Comparison of ENCODE assay signal across 8 cellular contexts in the genomic region with DNA sequence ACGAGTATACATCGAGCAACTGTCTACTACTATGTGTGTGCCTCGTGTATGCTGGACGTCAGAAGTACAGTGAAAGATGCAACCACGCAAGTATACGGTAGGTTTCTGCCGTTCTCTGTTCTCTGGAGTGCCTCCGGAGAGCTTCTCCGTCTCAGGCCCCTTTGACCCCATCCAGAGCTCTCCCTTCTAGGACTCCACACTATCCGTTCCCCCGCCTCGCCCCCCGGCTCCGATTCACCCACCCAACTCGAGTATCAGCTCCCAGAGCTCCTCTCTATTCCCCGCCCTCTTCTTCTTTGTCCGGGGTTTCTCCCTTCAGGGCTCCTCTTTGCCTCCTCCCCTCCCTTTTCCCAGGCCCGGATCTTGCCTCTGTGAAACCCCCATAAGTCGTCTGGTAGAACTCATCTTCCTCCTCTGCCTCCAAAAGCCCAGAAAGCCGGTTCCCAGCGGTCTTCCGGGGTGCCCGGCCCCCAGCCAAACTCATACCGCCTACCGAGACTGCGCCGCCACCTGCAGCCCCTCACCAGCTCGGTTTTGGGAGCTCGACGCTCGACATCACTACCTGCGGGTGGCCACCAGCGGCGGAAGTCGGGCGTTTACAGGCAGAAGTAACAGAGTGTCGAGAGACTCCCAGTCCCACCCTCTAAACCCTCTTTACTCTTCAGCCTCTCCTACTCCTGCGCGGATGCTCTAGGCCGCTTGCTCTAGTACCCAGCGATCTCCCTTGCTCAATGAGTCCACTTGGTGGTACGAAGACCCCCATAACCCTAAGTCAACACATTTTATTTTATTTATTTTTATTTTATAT. TPM values are rescaled to one million over a fixed set of nuclear protein-coding genes. Genes with fewer than 3 reads are reported as not detected.
A peak's percentile ranks its signal among the peaks of the same experiment; 100 is the strongest.
DNase-seq lines count a peak whose midpoint lies in the region; ATAC-seq and TF ChIP-seq lines count a peak whose summit lies in the region.

Gene VPS72, minus strand, starts transcription at position 560 of the 808 bp plus-strand sequence. Its CDS starts 76 bp downstream, at position 484.

- H3K9me2 ChIP-seq in Loucy (replicated peaks; ENCODE audit: low read depth, low read length), result no peaks in the 10 kb centered on the region

- DNase-seq in Daoy (ENCODE audit: low read depth) (peak; percentile 93), GOT3 (lab: John Stamatoyannopoulos, UW) (peak; percentile 32), RWPE2 (ENCODE audit: low spot score) (peak; percentile 86), fibroblast of mammary gland (ENCODE audit: low read depth) (peak; percentile 87), natural killer cell (peak; percentile 73)
- DNase-seq in stimulated activated naive CD4-positive, alpha-beta T cell treated with Interleukin-2 at 50 U/mL for 16 hours (lab: John Stamatoyannopoulos, UW), result peak; percentile 85

- H3K27me3 ChIP-seq in Loucy (ENCODE audit: insufficient read depth, low read length, poor library complexity, severe bottlenecking), result no peaks in the 10 kb centered on the region
- H3K27me3 ChIP-seq in RWPE2 (ENCODE audit: insufficient read depth, poor library complexity, severe bottlenecking), result no peaks in the 10 kb centered on the region

- peaks cover 24% of the 10 kb centered on the region for H3K36me3 Mint-ChIP-seq in activated T-helper 17 cell treated with anti-CD3 and anti-CD28 coated beads, Interleukin-2, amount 50 U/mL, for 72 hours (ENCODE audit: low read depth)
- H3K36me3 Mint-ChIP-seq in natural killer cell, result no peaks in the 10 kb centered on the region

- peak within 1 kb of the TSS; percentile 100 for H3K27ac Mint-ChIP-seq in activated T-helper 17 cell treated with anti-CD3 and anti-CD28 coated beads, Interleukin-2, amount 50 U/mL, for 72 hours
- H3K27ac Mint-ChIP-seq in natural killer cell, result peak within 1 kb of the TSS; percentile 97 to 98

- peaks cover 17% of the 10 kb centered on the region for H4K20me1 ChIP-seq in Loucy (ENCODE audit: insufficient read depth, low read length, poor library complexity, severe bottlenecking)

- peaks cover 25% of the 10 kb centered on the region for H3K4me1 ChIP-seq in Loucy (ENCODE audit: insufficient read depth, low read length, poor library complexity, severe bottlenecking)
- H3K4me1 ChIP-seq in RWPE2 (ENCODE audit: insufficient read depth, poor library complexity, severe bottlenecking), result peaks cover 5% of the 10 kb centered on the region

- peaks cover 13% of the 10 kb centered on the region for H3K4me1 Mint-ChIP-seq in activated T-helper 17 cell treated with anti-CD3 and anti-CD28 coated beads, Interleukin-2, amount 50 U/mL, for 72 hours
- H3K4me1 Mint-ChIP-seq in natural killer cell, result peaks cover 33 to 40% of the 10 kb centered on the region in 2 donors

- H3K4me2 ChIP-seq in Loucy (ENCODE audit: low read depth, low read length, poor library complexity, severe bottlenecking), result peak within 1 kb of the TSS; percentile 88

- no peaks in the 10 kb centered on the region for H3K9me3 Mint-ChIP-seq in activated T-helper 17 cell treated with anti-CD3 and anti-CD28 coated beads, Interleukin-2, amount 50 U/mL, for 72 hours
- no peaks in the 10 kb centered on the region for H3K9me3 Mint-ChIP-seq in natural killer cell

- H3K36me3 ChIP-seq in Loucy (ENCODE audit: insufficient read depth, low read length) (peaks cover 8% of the 10 kb centered on the region; the same call in 1 of the 2 replicates), RWPE2 (ENCODE audit: low read depth) (peaks cover 21% of the 10 kb centered on the region)

- H3K27ac ChIP-seq in RWPE2 (ENCODE audit: poor library complexity, severe bottlenecking), result peak within 1 kb of the TSS; percentile 69

- H3F3A ChIP-seq in Loucy (ENCODE audit: low read depth), result no peaks in the 10 kb centered on the region; the same call in 1 of the 2 replicates

- no peaks in the 10 kb centered on the region for H3K27me3 Mint-ChIP-seq in activated T-helper 17 cell treated with anti-CD3 and anti-CD28 coated beads, Interleukin-2, amount 50 U/mL, for 72 hours
- peaks cover 6 to 7% of the 10 kb centered on the region in 2 donors for H3K27me3 Mint-ChIP-seq in natural killer cell (ENCODE audit: low read depth in 2 of 2)

- peak within 1 kb of the TSS; percentile 96 for H3K4me3 ChIP-seq in Loucy (ENCODE audit: low read length, poor library complexity, severe bottlenecking)
- peak within 1 kb of the TSS; percentile 97 for H3K4me3 ChIP-seq in RWPE2 (ENCODE audit: severe bottlenecking)
- H3K4me3 ChIP-seq in fibroblast of mammary gland (ENCODE audit: control insufficient read depth, low read depth, low read length), result peak within 1 kb of the TSS; percentile 79

- ATAC-seq in RWPE2 (ENCODE audit: low read depth), result peak; percentile 91
- peak; percentile 98 for ATAC-seq in activated T-helper 17 cell treated with anti-CD3 and anti-CD28 coated beads, Interleukin-2, amount 50 U/mL, for 72 hours (replicated peaks)
- ATAC-seq in natural killer cell, result peak; percentile 95 to 98 (median 96)

- intact Hi-C loops in natural killer cell (cut with micrococcal nuclease), result loop anchor here (1.0 to 2.0 kb wide), 3 partner anchors 8 to 157 kb away; partner anchors contain the start of genes PIP5K1A, RFX5 and SCNM1

- no peak for TF ChIP-seq CTCF in Loucy (conservative IDR thresholded peaks at IDR 0.05; ENCODE audit: low read length)
- no peak for TF ChIP-seq CTCF in RWPE2 (IDR thresholded peaks at IDR 0.05; ENCODE audit: poor library complexity, severe bottlenecking)
- no peak for TF ChIP-seq CTCF in fibroblast of mammary gland (conservative IDR thresholded peaks at IDR 0.05; ENCODE audit: control insufficient read depth, insufficient read depth, low read depth, low read length)
- no peak for TF ChIP-seq CTCF in natural killer cell (IDR thresholded peaks at IDR 0.05)

- H3K4me3 Mint-ChIP-seq in activated T-helper 17 cell treated with anti-CD3 and anti-CD28 coated beads, Interleukin-2, amount 50 U/mL, for 72 hours, result peak within 1 kb of the TSS; percentile 100
- H3K4me3 Mint-ChIP-seq in natural killer cell, result peak within 1 kb of the TSS; percentile 100

- peak within 1 kb of the TSS; percentile 90 for H3K9ac ChIP-seq in Loucy (ENCODE audit: low read depth, low read length, poor library complexity, severe bottlenecking)

- no peaks in the 10 kb centered on the region for H3K9me3 ChIP-seq in Loucy (ENCODE audit: insufficient read depth, low read depth, low read length)
- peaks cover 2% of the 10 kb centered on the region for H3K9me3 ChIP-seq in RWPE2 (ENCODE audit: severe bottlenecking)

- H3K79me2 ChIP-seq in Loucy (ENCODE audit: insufficient read depth, low read length), result peaks cover 37% of the 10 kb centered on the region

- peak within 1 kb of the TSS; percentile 75 for H2AFZ ChIP-seq in Loucy (ENCODE audit: low read length)

RNA-seq across cellular contexts. Expression of gene VPS72, which starts in this region (rescaled TPM):
- 91.0 and 95.0 TPM in 2 replicates for total RNA-seq in Daoy (2014; rRNA removed; shearing (Covaris generic))
- total RNA-seq in activated T-helper 17 cell treated with anti-CD3 and anti-CD28 coated beads, Interleukin-2, amount 50 U/mL, for 72 hours, result 10 to 100 TPM; 62.2 to 77.9 TPM
- total RNA-seq in natural killer cell, result 10 to 100 TPM; 26.2 to 45.1 (median 44.8) TPM

Comparison
In these comparisons a context has a peak if more than half of its experiments do, and no peak if none do; other contexts are left out.
1. Peak in every context shown above with its lines: DNase-seq, ATAC-seq, H3K4me3 ChIP-seq and H3K27ac ChIP-seq.
2. DNase-seq: peak in every context shown above with its lines; median percentile 93 in Daoy; 87 in fibroblast of mammary gland; 86 in RWPE2; 85 in stimulated activated naive CD4-positive, alpha-beta T cell treated with Interleukin-2 at 50 U/mL for 16 hours; 73 in natural killer cell; 32 in GOT3.